Comparison of ENCODE assay signal across 8 cellular contexts in genomic region chr5:141883184-141883947, GRCh38. TPM values are rescaled to one million over a fixed set of nuclear protein-coding genes. Genes with fewer than 3 reads are reported as not detected.
A peak's percentile ranks its signal among the peaks of the same experiment; 100 is the strongest.
DNase-seq lines count a peak whose midpoint lies in the region; ATAC-seq and TF ChIP-seq lines count a peak whose summit lies in the region.

No MANE protein-coding gene starts in this region.

- H3K79me2 ChIP-seq in SK-N-SH (ENCODE audit: insufficient read depth) (no peaks in the 10 kb centered on the region), neural cell (replicated peaks; ENCODE audit: insufficient read depth, low read length) (peaks cover 7% of the 10 kb centered on the region)

- no peak for TF ChIP-seq RAD21 in SK-N-SH (IDR thresholded peaks at IDR 0.05; ENCODE audit: low read length)
- no peak for TF ChIP-seq RAD21 in neural cell (conservative IDR thresholded peaks at IDR 0.05)

- 6% methylated on average over 28 of the region's 38 CpGs for WGBS in SK-N-SH (ENCODE audit: low lambda C conversion rate)

- H4K20me1 ChIP-seq in SK-N-SH (ENCODE audit: insufficient read depth) (no peaks in the 10 kb centered on the region), neural cell (ENCODE audit: insufficient read depth) (no peaks in the 10 kb centered on the region)

- no peak for TF ChIP-seq CTCF in SK-N-SH (IDR thresholded peaks at IDR 0.05)
- no peak for TF ChIP-seq CTCF in fibroblast of the aortic adventitia (IDR thresholded peaks at IDR 0.05; ENCODE audit: insufficient read depth, low read length)
- TF ChIP-seq CTCF in neural cell (IDR thresholded peaks at IDR 0.05; ENCODE audit: poor library complexity, severe bottlenecking): no peak

- H3K9ac ChIP-seq in SK-N-SH: no peak overlapping the region
- peak overlapping the region; percentile 98 for H3K9ac ChIP-seq in neural cell (ENCODE audit: low read length)

- H3K4me2 ChIP-seq in SK-N-SH (no peak overlapping the region), neural cell (ENCODE audit: low read length) (peak overlapping the region; percentile 90)

- H3K9me2 ChIP-seq in SK-N-SH (no peaks in the 10 kb centered on the region), neural cell (ENCODE audit: insufficient read depth, low read length) (no peaks in the 10 kb centered on the region)

- H3K27me3 ChIP-seq in SK-N-SH (ENCODE audit: insufficient read depth): peaks cover 46% of the 10 kb centered on the region
- no peaks in the 10 kb centered on the region for H3K27me3 ChIP-seq in neural cell (ENCODE audit: insufficient read depth, low read depth, low read length)

- peaks cover 4 to 47% of the 10 kb centered on the region in 2 experiments; a peak in 2 of 4 replicates for H3K4me1 ChIP-seq in SK-N-SH (ENCODE audit: control insufficient read depth in 1 of 2, insufficient read depth in 2 of 2, low read depth in 1 of 2, low read length in 1 of 2)

- H3K9me3 ChIP-seq in SK-N-SH (no peaks in the 10 kb centered on the region), neural cell (ENCODE audit: low read length) (no peaks in the 10 kb centered on the region)

- no peaks in the 10 kb centered on the region for H3F3A ChIP-seq in SK-N-SH (replicated peaks; ENCODE audit: insufficient read depth)
- no peaks in the 10 kb centered on the region for H3F3A ChIP-seq in neural cell (ENCODE audit: insufficient read depth, low read length, poor library complexity, severe bottlenecking)

- TF ChIP-seq EP300 in SK-N-SH (IDR thresholded peaks at IDR 0.05; ENCODE audit: borderline replicate concordance in 1 of 2, low read depth in 1 of 2, low read length in 1 of 2) (no peak), neural cell (conservative IDR thresholded peaks at IDR 0.05; ENCODE audit: poor library complexity, severe bottlenecking) (no peak)

- ATAC-seq in HG03175 (IDR thresholded peaks at IDR 0.05; ENCODE audit: unreplicated experiment): no peak
- ATAC-seq in GM18517 (IDR thresholded peaks at IDR 0.05; ENCODE audit: unreplicated experiment): no peak

- H3K36me3 ChIP-seq in SK-N-SH (replicated peaks in 1 of 2; ENCODE audit: control insufficient read depth in 1 of 2, insufficient read depth in 2 of 2, low read length in 1 of 2) (no peaks in the 10 kb centered on the region), neural cell (ENCODE audit: insufficient read depth, low read length) (no peaks in the 10 kb centered on the region)

- DNase-seq in ELR (ENCODE audit: low read depth) (peak; percentile 32), SK-N-SH (peak; percentile 65), fibroblast of the aortic adventitia (ENCODE audit: low read depth) (peak; percentile 32), NCI-H1417 treated with DMSO at 0.1 percent for 48 hours (lab: John Stamatoyannopoulos, UW) (no peak), activated gamma-delta T cell treated with Interleukin-2 at 50 U/mL for 16 hours (no peak)

- POLR2A ChIA-PET in SK-N-SH (lab: Yijun Ruan, JAX): interaction anchor here (1.1 to 3.2 kb wide), 6 partner anchors 37 to 191 kb away, joined by 3 to 15 read pairs (median 4); partner anchors contain the start of gene DELE1

- H3K4me3 ChIP-seq in SK-N-SH (ENCODE audit: low read depth in 2 of 2, low read length in 1 of 2) (peak overlapping the region in 1 of 2 experiments; percentile 40; a peak in 2 of 4 replicates), fibroblast of the aortic adventitia (ENCODE audit: low read depth, low read length) (no peak overlapping the region), neural cell (ENCODE audit: low read length) (peak overlapping the region; percentile 59)

- H3K27ac ChIP-seq in SK-N-SH (ENCODE audit: low read depth in 2 of 2, low read length in 1 of 2) (peak overlapping the region in 1 of 2 experiments; percentile 76; a peak in 2 of 4 replicates), neural cell (ENCODE audit: low read length) (peak overlapping the region; percentile 99)

- H2AFZ ChIP-seq in SK-N-SH (ENCODE audit: low read depth): no peak overlapping the region
- H2AFZ ChIP-seq in neural cell (ENCODE audit: low read depth, low read length): peak overlapping the region; percentile 48

- CTCF ChIA-PET in SK-N-SH (lab: Yijun Ruan, JAX): interaction anchor here (0.7 to 10.4 kb wide), 18 partner anchors 16 to 264 kb away, joined by 3 to 451 read pairs (median 5); partner anchors contain the start of genes ARAP3, DIAPH1 and PCDH12

TF ChIP-seq in SK-N-SH, 30 proteins besides CTCF, POLR2A, EP300 and RAD21 (continues in another document):
- no peak for TF ChIP-seq YY1 (IDR thresholded peaks at IDR 0.05; ENCODE audit: low read depth)
- no peak for TF ChIP-seq ELF1 (IDR thresholded peaks at IDR 0.05)
- TF ChIP-seq REST (IDR thresholded peaks at IDR 0.05; ENCODE audit: low read depth, low read length): peak; percentile 98

TF ChIP-seq in neural cell, 6 proteins besides CTCF, POLR2A, EP300 and RAD21:
- TF ChIP-seq SMC3 (conservative IDR thresholded peaks at IDR 0.05; ENCODE audit: poor library complexity) (no peak), POLR2AphosphoS5 (IDR thresholded peaks at IDR 0.05) (no peak), MXI1 (conservative IDR thresholded peaks at IDR 0.05; ENCODE audit: poor library complexity, severe bottlenecking) (no peak), REST (IDR thresholded peaks at IDR 0.05; ENCODE audit: borderline replicate concordance) (peak; percentile 44)

RNA-seq across cellular contexts. Expression of gene PCDH1, which starts 5.2 kb away (rescaled TPM):
- polyA plus RNA-seq in SK-N-SH (2012; rRNA removed) (0.08 and 0.10 TPM in 2 replicates), neural cell (13.9 and 21.3 TPM in 2 replicates)
- polyA plus RNA-seq in SK-N-SH (2012; cell fraction: cytosol; rRNA removed): 0.06 and 0.13 TPM in 2 replicates
- polyA plus RNA-seq in SK-N-SH (2012; cell fraction: nucleus; rRNA removed): 0.05 and 0.31 TPM in 2 replicates
- 0.90 and 3.2 TPM in 2 replicates for total RNA-seq in fibroblast of the aortic adventitia (ENCODE audit: low replicate concordance)
- polyA minus RNA-seq in neural cell: 86.4 and 103 TPM in 2 replicates

RNA-seq across cellular contexts. Expression of gene DELE1, which starts 40.3 kb away (rescaled TPM):
- polyA plus RNA-seq in SK-N-SH (2012; rRNA removed) (60.3 and 78.8 TPM in 2 replicates), neural cell (49.6 and 61.4 TPM in 2 replicates)
- 33.5 and 40.3 TPM in 2 replicates for polyA plus RNA-seq in SK-N-SH (2012; cell fraction: cytosol; rRNA removed)
- polyA plus RNA-seq in SK-N-SH (2012; cell fraction: nucleus; rRNA removed): 245 and 251 TPM in 2 replicates
- total RNA-seq in fibroblast of the aortic adventitia (ENCODE audit: low replicate concordance): 50.9 and 59.0 TPM in 2 replicates
- 36.0 and 38.2 TPM in 2 replicates for polyA minus RNA-seq in neural cell

Comparison
In these comparisons a context has a peak if more than half of its experiments do, and no peak if none do; other contexts are left out.
1. DNase-seq: peak in ELR (single experiment), SK-N-SH (single experiment) and fibroblast of the aortic adventitia (single experiment); none in NCI-H1417 treated with DMSO at 0.1 percent for 48 hours (single experiment) and activated gamma-delta T cell treated with Interleukin-2 at 50 U/mL for 16 hours (single experiment).
2. RNA of gene PCDH1, which starts 5.2 kb away (polyA plus RNA-seq): 13.9 to 21.3 TPM in neural cell; 0.05 to 0.31 TPM in SK-N-SH; every median in the first group is over 10 times any median in the second.